2 cellular contexts compared by ENCODE assay signal in genomic region chr11:59954219-59954847, GRCh38.
A peak's percentile ranks its signal among the peaks of the same experiment; 100 is the strongest.
TF ChIP-seq lines count a peak whose summit lies in the region.

No MANE protein-coding gene starts in this region.

TF ChIP-seq in HepG2, 621 proteins besides CTCF, POLR2A, EP300 and RAD21:
- TF ChIP-seq SMAD3 (CRISPR knock-in tag; IDR thresholded peaks at IDR 0.05) (no peak), ZNF251 (CRISPR knock-in tag; IDR thresholded peaks at IDR 0.05) (no peak), NFATC3 (CRISPR knock-in tag; IDR thresholded peaks at IDR 0.05) (no peak), MED13 (CRISPR knock-in tag; IDR thresholded peaks at IDR 0.05) (no peak), ZNF605 (CRISPR knock-in tag; IDR thresholded peaks at IDR 0.05) (no peak), SNAPC5 (CRISPR knock-in tag; IDR thresholded peaks at IDR 0.05; ENCODE audit: borderline replicate concordance) (no peak), MNT (IDR thresholded peaks at IDR 0.05) (peak; percentile 92)
- TF ChIP-seq, protein P1, sequence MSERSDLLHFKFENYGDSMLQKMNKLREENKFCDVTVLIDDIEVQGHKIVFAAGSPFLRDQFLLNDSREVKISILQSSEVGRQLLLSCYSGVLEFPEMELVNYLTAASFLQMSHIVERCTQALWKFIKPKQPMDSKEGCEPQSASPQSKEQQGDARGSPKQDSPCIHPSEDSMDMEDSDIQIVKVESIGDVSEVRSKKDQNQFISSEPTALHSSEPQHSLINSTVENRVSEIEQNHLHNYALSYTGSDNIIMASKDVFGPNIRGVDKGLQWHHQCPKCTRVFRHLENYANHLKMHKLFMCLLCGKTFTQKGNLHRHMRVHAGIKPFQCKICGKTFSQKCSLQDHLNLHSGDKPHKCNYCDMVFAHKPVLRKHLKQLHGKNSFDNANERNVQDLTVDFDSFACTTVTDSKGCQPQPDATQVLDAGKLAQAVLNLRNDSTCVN (CRISPR knock-in tag; IDR thresholded peaks at IDR 0.05; ENCODE audit: borderline replicate concordance): no peak
- TF ChIP-seq, protein P2, sequence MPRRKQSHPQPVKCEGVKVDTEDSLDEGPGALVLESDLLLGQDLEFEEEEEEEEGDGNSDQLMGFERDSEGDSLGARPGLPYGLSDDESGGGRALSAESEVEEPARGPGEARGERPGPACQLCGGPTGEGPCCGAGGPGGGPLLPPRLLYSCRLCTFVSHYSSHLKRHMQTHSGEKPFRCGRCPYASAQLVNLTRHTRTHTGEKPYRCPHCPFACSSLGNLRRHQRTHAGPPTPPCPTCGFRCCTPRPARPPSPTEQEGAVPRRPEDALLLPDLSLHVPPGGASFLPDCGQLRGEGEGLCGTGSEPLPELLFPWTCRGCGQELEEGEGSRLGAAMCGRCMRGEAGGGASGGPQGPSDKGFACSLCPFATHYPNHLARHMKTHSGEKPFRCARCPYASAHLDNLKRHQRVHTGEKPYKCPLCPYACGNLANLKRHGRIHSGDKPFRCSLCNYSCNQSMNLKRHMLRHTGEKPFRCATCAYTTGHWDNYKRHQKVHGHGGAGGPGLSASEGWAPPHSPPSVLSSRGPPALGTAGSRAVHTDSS (CRISPR knock-in tag; conservative IDR thresholded peaks at IDR 0.05): no peak

TF ChIP-seq in WTC11, 78 proteins besides CTCF, POLR2A, EP300 and RAD21:
- TF ChIP-seq ATF1 (CRISPR knock-in tag; IDR thresholded peaks at IDR 0.05) (no peak), ZNF512 (CRISPR knock-in tag; IDR thresholded peaks at IDR 0.05; ENCODE audit: borderline replicate concordance) (no peak), ZNF532 (CRISPR knock-in tag; IDR thresholded peaks at IDR 0.05; ENCODE audit: borderline replicate concordance) (no peak), NFYB (CRISPR knock-in tag; conservative IDR thresholded peaks at IDR 0.05; ENCODE audit: low read depth) (no peak)
TF ChIP-seq in WTC11: peak in this region for 0.
